Comparison of ENCODE assay signal across 18 cellular contexts in the genomic region with DNA sequence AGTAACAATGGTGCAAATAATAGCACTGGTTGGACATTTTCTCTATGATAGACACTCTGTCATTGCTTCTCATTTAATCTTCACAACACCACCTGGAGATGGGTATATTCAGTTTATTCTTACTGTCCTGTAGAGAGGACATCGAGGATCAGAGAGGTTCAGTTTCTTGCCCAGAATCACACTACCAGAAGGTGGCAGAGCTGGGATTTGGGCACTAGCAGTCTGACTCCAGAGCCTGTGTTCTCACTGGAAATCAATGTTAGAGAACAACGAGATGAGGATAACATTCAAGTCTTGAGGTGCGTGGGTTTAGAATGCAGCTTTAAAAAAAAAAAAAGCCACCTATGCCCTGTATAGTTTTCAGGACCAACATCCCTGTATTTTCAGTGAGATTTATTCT.
"Had no signal": no experiment of that assay in that cellular context is flagged by ENCODE, and none has a peak within 500 bp of the region (broad histone marks: within the 10 kb centered on the region; RNA-seq: fewer than 3 reads in every experiment).

No MANE protein-coding gene starts in this region.

- FAIRE-seq: endometrium, frontal cortex, kidney had no signal

- H3K4me1 ChIP-seq: esophagus squamous epithelium, heart right ventricle, upper lobe of right lung had no signal

- H3K36me3 Mint-ChIP-seq: activated naive CD8-positive, alpha-beta T cell had no signal

- H3K9me3 Mint-ChIP-seq: activated T-cell treated with anti-CD3 and anti-CD28 coated beads, Interleukin-2, amount 50 U/mL, for 24 hours; stimulated activated naive CD8-positive, alpha-beta T cell treated with anti-CD3 and anti-CD28 coated beads, Interleukin-15, Interleukin-2, amounts not matched to agents 100 ng/mL and 50 ng/mL, for 24 hours had no signal

- H3K27me3 ChIP-seq: dorsolateral prefrontal cortex, esophagus squamous epithelium, heart right ventricle, upper lobe of right lung had no signal

- H3K27ac Mint-ChIP-seq: activated naive CD8-positive, alpha-beta T cell; activated T-cell treated with anti-CD3 and anti-CD28 coated beads, Interleukin-2, amount 50 U/mL, for 24 hours; stimulated activated naive CD8-positive, alpha-beta T cell treated with anti-CD3 and anti-CD28 coated beads, Interleukin-15, Interleukin-2, amounts not matched to agents 100 ng/mL and 50 ng/mL, for 24 hours; T-helper 17 cell had no signal

- H3K27ac ChIP-seq: dorsolateral prefrontal cortex, esophagus squamous epithelium, heart right ventricle, upper lobe of right lung had no signal

- H3K9me3 ChIP-seq: esophagus squamous epithelium, heart right ventricle, upper lobe of right lung had no signal

- H3K4me3 Mint-ChIP-seq: activated naive CD8-positive, alpha-beta T cell; activated T-cell treated with anti-CD3 and anti-CD28 coated beads, Interleukin-2, amount 50 U/mL, for 24 hours; neural crest cell; stimulated activated naive CD8-positive, alpha-beta T cell treated with anti-CD3 and anti-CD28 coated beads, Interleukin-15, Interleukin-2, amounts not matched to agents 100 ng/mL and 50 ng/mL, for 24 hours; T-helper 17 cell had no signal

- DNase-seq: activated CD4-positive, alpha-beta T cell treated with anti-CD3 and anti-CD28 coated beads, Interleukin-2, amount 50 U/mL, for 4 hours; activated effector memory CD4-positive, alpha-beta T cell treated with anti-CD3 and anti-CD28 coated beads, Interleukin-2, amount 50 U/mL, for 16 hours; activated T-cell treated with anti-CD3 and anti-CD28 coated beads, Interleukin-2, amount 50 U/mL, for 24 hours; amygdala; dorsolateral prefrontal cortex; esophagus squamous epithelium; heart right ventricle; kidney; left ventricle myocardium superior; mesendoderm; stimulated activated CD4-positive, alpha-beta T cell treated with anti-CD3 and anti-CD28 coated beads, Interleukin-4, amount 100 ng/mL, for 1 hour; T-helper 17 cell; upper lobe of right lung had no signal

- H3K27me3 Mint-ChIP-seq: activated naive CD8-positive, alpha-beta T cell; activated T-cell treated with anti-CD3 and anti-CD28 coated beads, Interleukin-2, amount 50 U/mL, for 24 hours; stimulated activated naive CD8-positive, alpha-beta T cell treated with anti-CD3 and anti-CD28 coated beads, Interleukin-15, Interleukin-2, amounts not matched to agents 100 ng/mL and 50 ng/mL, for 24 hours; T-helper 17 cell had no signal

- H3K4me3 ChIP-seq: dorsolateral prefrontal cortex, esophagus squamous epithelium, heart right ventricle, upper lobe of right lung had no signal

- H3K4me1 Mint-ChIP-seq: neural crest cell, T-helper 17 cell had no signal

- ATAC-seq: heart right ventricle, left ventricle myocardium superior, T-helper 17 cell, upper lobe of right lung had no signal

- H3K36me3 ChIP-seq: esophagus squamous epithelium, heart right ventricle, upper lobe of right lung had no signal
